Comparison of ENCODE assay signal across 27 cellular contexts in genomic region chr10:97861924-97862323, GRCh38. TPM values are rescaled to one million over a fixed set of nuclear protein-coding genes. Genes with fewer than 3 reads are reported as not detected.
DNase-seq lines count a peak whose midpoint lies in the region; ATAC-seq and TF ChIP-seq lines count a peak whose summit lies in the region.
"Had no signal": no experiment of that assay in that cellular context is flagged by ENCODE, and none has a peak within 500 bp of the region (broad histone marks: within the 10 kb centered on the region; RNA-seq: fewer than 3 reads in every experiment).

No MANE protein-coding gene starts in this region.

- no peak overlapping the region for H2BK5ac ChIP-seq in neuronal stem cell (ENCODE audit: low read length)

- H2BK15ac ChIP-seq in neuronal stem cell (ENCODE audit: low read length): no peak overlapping the region

- no peak overlapping the region for H3K18ac ChIP-seq in neuronal stem cell (ENCODE audit: low read length)

- H3K4me1 ChIP-seq in PC-9 (replicated peaks; ENCODE audit: insufficient read depth): peaks cover 59% of the 10 kb centered on the region
- peaks cover 0 to 1% of the 10 kb centered on the region in 2 donors for H3K4me1 ChIP-seq in neuronal stem cell (ENCODE audit: control insufficient read depth in 2 of 2, insufficient read depth in 1 of 2, low read depth in 1 of 2, low read length in 2 of 2)
- H3K4me1 ChIP-seq: right atrium auricular region, vagina had no signal

- H3K14ac ChIP-seq in neuronal stem cell (ENCODE audit: low read length): no peak overlapping the region

- H3K36me3 ChIP-seq in PC-9 (ENCODE audit: low read depth) (no peaks in the 10 kb centered on the region), neuronal stem cell (replicated peaks in 1 of 2; ENCODE audit: control insufficient read depth in 2 of 2, insufficient read depth in 2 of 2, low read length in 2 of 2) (peaks cover 0 to 2% of the 10 kb centered on the region in 2 donors)
- H3K36me3 ChIP-seq: cardiac muscle cell, esophagus squamous epithelium, right atrium auricular region, thoracic aorta, vagina had no signal

- intact Hi-C loops in PC-9 (cut with micrococcal nuclease; ENCODE audit: unreplicated experiment): no loop called here

- in situ Hi-C loops in G401 (cut with HindIII; ENCODE audit: low sequenced_read_pairs): no loop called here

- H3K4ac ChIP-seq in neuronal stem cell (ENCODE audit: low read length): no peak overlapping the region

- H3F3A ChIP-seq in PC-9 (ENCODE audit: insufficient read depth, low read depth): peaks cover 42% of the 10 kb centered on the region

- no TSS peak for BruUV-seq in PC-9 (replicated peaks; lab: Mats Ljungman, UMichigan)

- no peak overlapping the region for H2BK120ac ChIP-seq in neuronal stem cell (ENCODE audit: low read depth, low read length)

- no peak overlapping the region for H3K9ac ChIP-seq in neuronal stem cell (ENCODE audit: low read depth, low read length, poor library complexity)

- no CpG with 5 or more reads among the region's 1 CpG for WGBS in neuronal stem cell (ENCODE audit: extremely low coverage in 2 of 2, insufficient read length in 2 of 2, insufficient replicate concordance in 1 of 2), 2 donors

- peaks cover 2% of the 10 kb centered on the region for H3K9me3 Mint-ChIP-seq in glutamatergic neuron (ENCODE audit: unreplicated experiment)
- H3K9me3 Mint-ChIP-seq: activated CD4-positive, alpha-beta T cell treated with anti-CD3 and anti-CD28 coated beads, Interleukin-2, amount 10 ng/mL, durations not matched to agents 7 days and 5 days; activated naive CD4-positive, alpha-beta T cell treated with anti-CD3 and anti-CD28 coated beads, Interleukin-2, amount 50 U/mL, for 24 hours; activated T-helper 1 cell treated with anti-CD3 and anti-CD28 coated beads, Interleukin-12 subunit alpha, Interleukin-12 subunit beta, Interleukin-2, Interleukin-4 antibody, amounts not matched to agents 30 ng/mL and 10 ng/mL and 1 ng/mL, durations not matched to agents 14 hours and 24 hours and 36 hours; CD4-positive, alpha-beta T cell; natural killer cell had no signal

- no peak overlapping the region for H2AFZ ChIP-seq in PC-9
- no peak overlapping the region for H2AFZ ChIP-seq in neuronal stem cell (ENCODE audit: low read length)

- no peak overlapping the region for H2AK5ac ChIP-seq in neuronal stem cell (ENCODE audit: low read depth, low read length)

- no peak overlapping the region for H3K23ac ChIP-seq in neuronal stem cell (ENCODE audit: low read depth, low read length, poor library complexity)

- CTCF ChIA-PET in PC-9 (lab: Charles Lee): no interaction called here

- H3K27ac ChIP-seq in PC-9: peak overlapping the region; percentile 58
- H3K27ac ChIP-seq in neuronal stem cell (replicated peaks; ENCODE audit: low read length): no peak overlapping the region
- H3K27ac ChIP-seq: cardiac muscle cell, esophagus squamous epithelium, right atrium auricular region, thoracic aorta, vagina, VCaP had no signal

- no peaks in the 10 kb centered on the region for H4K20me1 ChIP-seq in PC-9 (ENCODE audit: insufficient read depth)

- H3K79me2 ChIP-seq in PC-9 (ENCODE audit: low read depth): peaks cover 9% of the 10 kb centered on the region; the same call in 1 of the 2 replicates

- H3K27me3 Mint-ChIP-seq in glutamatergic neuron (ENCODE audit: unreplicated experiment): peaks cover 2% of the 10 kb centered on the region
- H3K27me3 Mint-ChIP-seq: activated CD4-positive, alpha-beta T cell treated with anti-CD3 and anti-CD28 coated beads, Interleukin-2, amount 10 ng/mL, durations not matched to agents 7 days and 5 days; activated CD8-positive, alpha-beta memory T cell treated with anti-CD3 and anti-CD28 coated beads, Interleukin-2, amount 10 ng/mL, durations not matched to agents 7 days and 5 days; activated naive CD4-positive, alpha-beta T cell treated with anti-CD3 and anti-CD28 coated beads, Interleukin-2, amount 50 U/mL, for 24 hours; CD4-positive, alpha-beta T cell had no signal

- H2BK12ac ChIP-seq in neuronal stem cell (ENCODE audit: low read length): no peak overlapping the region

- H3K27me3 ChIP-seq in PC-9 (ENCODE audit: insufficient read depth, low read depth) (no peaks in the 10 kb centered on the region), neuronal stem cell (ENCODE audit: control insufficient read depth in 3 of 3, insufficient read depth in 3 of 3, low read depth in 1 of 3, low read length in 3 of 3) (peaks cover 0 to 31% (median 0%) of the 10 kb centered on the region in 3 experiments)
- H3K27me3 ChIP-seq: cardiac muscle cell, right atrium auricular region, vagina had no signal

- POLR2A ChIA-PET in PC-9 (lab: Charles Lee; ENCODE audit: unreplicated experiment): interaction anchor here (0.5 kb wide), 2 partner anchors 27 to 48 kb away, joined by 3 to 15 read pairs; no protein-coding TSS in a partner anchor

- no peak for ATAC-seq in GM18867 (IDR thresholded peaks at IDR 0.05; ENCODE audit: unreplicated experiment)

- H3K4me2 ChIP-seq in PC-9 (peak overlapping the region; percentile 53), neuronal stem cell (ENCODE audit: insufficient read depth, low read length, poor library complexity, severe bottlenecking) (no peak overlapping the region)

- peaks cover 15% of the 10 kb centered on the region for H3K4me1 Mint-ChIP-seq in glutamatergic neuron (ENCODE audit: low read depth, unreplicated experiment)

- peaks cover 3% of the 10 kb centered on the region for H3K79me1 ChIP-seq in neuronal stem cell (ENCODE audit: low read depth, low read length)

- H3K9me3 ChIP-seq in PC-9 (ENCODE audit: insufficient read depth, low read depth) (no peaks in the 10 kb centered on the region), neuronal stem cell (replicated peaks in 1 of 2; ENCODE audit: control insufficient read depth in 2 of 2, insufficient read depth in 1 of 2, low read depth in 1 of 2, low read length in 2 of 2) (no peaks in the 10 kb centered on the region)
- H3K9me3 ChIP-seq: esophagus squamous epithelium, right atrium auricular region, thoracic aorta, vagina had no signal

- no peaks in the 10 kb centered on the region for H3K9me2 ChIP-seq in PC-9 (ENCODE audit: insufficient read depth)

- TF ChIP-seq CTCF in PC-9 (conservative IDR thresholded peaks at IDR 0.05): no peak
- TF ChIP-seq CTCF in glutamatergic neuron (IDR thresholded peaks at IDR 0.05; ENCODE audit: partially characterized antibody, unreplicated experiment): no peak

- no peak overlapping the region for H4K91ac ChIP-seq in neuronal stem cell (ENCODE audit: low read depth, low read length, poor library complexity)

- H4K8ac ChIP-seq in neuronal stem cell (ENCODE audit: low read depth, low read length): no peak overlapping the region

- DNase-seq in G401 (ENCODE audit: low spot score): peak; percentile 44
- peak in 1 of 2 experiments; percentile 74 for DNase-seq in PC-9
- peak; percentile 76 for DNase-seq in iPS-NIHi11 (ENCODE audit: low spot score)
- peak; percentile 29 for DNase-seq in neuronal stem cell (ENCODE audit: low spot score)
- DNase-seq in glutamatergic neuron: no peak
- no peak for DNase-seq in DMS 273 treated with DMSO at 0.1 percent for 48 hours (lab: John Stamatoyannopoulos, UW)
- DNase-seq: activated CD4-positive, alpha-beta T cell treated with anti-CD3 and anti-CD28 coated beads, Interleukin-2, amount 10 ng/mL, durations not matched to agents 7 days and 5 days; activated CD8-positive, alpha-beta memory T cell treated with anti-CD3 and anti-CD28 coated beads, Interleukin-2, amount 10 ng/mL, durations not matched to agents 7 days and 5 days; CD4-positive, alpha-beta T cell; cortex of kidney; esophagus squamous epithelium; hippocampal formation; midbrain; natural killer cell; NCI-H1092; NCI-H2029; NCI-H82; stimulated activated CD4-positive, alpha-beta T cell treated with anti-CD3 and anti-CD28 coated beads, Interleukin-4, amount 100 ng/mL, for 4 hours; stimulated activated naive CD4-positive, alpha-beta T cell treated with Interleukin-2 at 50 U/mL for 16 hours had no signal

- H3K4me3 ChIP-seq in PC-9: no peak overlapping the region
- no peak overlapping the region for H3K4me3 ChIP-seq in neuronal stem cell (ENCODE audit: low read length in 2 of 2)
- H3K4me3 ChIP-seq: cardiac muscle cell, esophagus squamous epithelium, right atrium auricular region, thoracic aorta, vagina had no signal

- H3K36me3 Mint-ChIP-seq in glutamatergic neuron (ENCODE audit: unreplicated experiment): peaks cover 12% of the 10 kb centered on the region
- H3K36me3 Mint-ChIP-seq: natural killer cell had no signal

- H3K27ac Mint-ChIP-seq in glutamatergic neuron (ENCODE audit: unreplicated experiment): no peak overlapping the region
- H3K27ac Mint-ChIP-seq: activated CD4-positive, alpha-beta T cell treated with anti-CD3 and anti-CD28 coated beads, Interleukin-2, amount 10 ng/mL, durations not matched to agents 7 days and 5 days; activated CD8-positive, alpha-beta memory T cell treated with anti-CD3 and anti-CD28 coated beads, Interleukin-2, amount 10 ng/mL, durations not matched to agents 7 days and 5 days; activated naive CD4-positive, alpha-beta T cell treated with anti-CD3 and anti-CD28 coated beads, Interleukin-2, amount 50 U/mL, for 24 hours; activated T-helper 1 cell treated with anti-CD3 and anti-CD28 coated beads, Interleukin-12 subunit alpha, Interleukin-12 subunit beta, Interleukin-2, Interleukin-4 antibody, amounts not matched to agents 30 ng/mL and 10 ng/mL and 1 ng/mL, durations not matched to agents 14 hours and 24 hours and 36 hours; CD4-positive, alpha-beta T cell; natural killer cell had no signal

- no peak overlapping the region for H3K4me3 Mint-ChIP-seq in glutamatergic neuron (ENCODE audit: unreplicated experiment)
- H3K4me3 Mint-ChIP-seq: activated CD4-positive, alpha-beta T cell treated with anti-CD3 and anti-CD28 coated beads, Interleukin-2, amount 10 ng/mL, durations not matched to agents 7 days and 5 days; activated CD8-positive, alpha-beta memory T cell treated with anti-CD3 and anti-CD28 coated beads, Interleukin-2, amount 10 ng/mL, durations not matched to agents 7 days and 5 days; activated naive CD4-positive, alpha-beta T cell treated with anti-CD3 and anti-CD28 coated beads, Interleukin-2, amount 50 U/mL, for 24 hours; activated T-helper 1 cell treated with anti-CD3 and anti-CD28 coated beads, Interleukin-12 subunit alpha, Interleukin-12 subunit beta, Interleukin-2, Interleukin-4 antibody, amounts not matched to agents 30 ng/mL and 10 ng/mL and 1 ng/mL, durations not matched to agents 14 hours and 24 hours and 36 hours; CD4-positive, alpha-beta T cell; natural killer cell had no signal

RNA-seq across cellular contexts. Expression of gene GOLGA7B, which starts 12.3 kb away (rescaled TPM):
- total RNA-seq in G401 (2014; rRNA removed; shearing (Covaris generic)): 0.12 TPM in 1 of 2 replicates, not detected in the other
- total RNA-seq in PC-9 (2021): 0.90 and 1.1 TPM in 2 replicates
- polyA plus RNA-seq in neuronal stem cell (2013, experiment 1 of 2): under 0.01 TPM
- polyA plus RNA-seq in neuronal stem cell (2013, experiment 2 of 2): 0.01 TPM
- 21.5 TPM for total RNA-seq in glutamatergic neuron (ENCODE audit: unreplicated experiment)

Comparison
In these comparisons a context has a peak if more than half of its experiments do, and no peak if none do; other contexts are left out.
1. DNase-seq: peak in G401 (single experiment), iPS-NIHi11 (single experiment) and neuronal stem cell (single experiment); none in glutamatergic neuron (single experiment) and DMS 273 treated with DMSO at 0.1 percent for 48 hours (single experiment).
2. RNA of gene GOLGA7B, which starts 12.3 kb away (total RNA-seq): 21.5 TPM in glutamatergic neuron (single experiment); 0.90 to 1.1 TPM in PC-9 and 0.12 TPM in G401; every median in the first group is over 10 times any median in the second.